Comparison of ENCODE assay signal across 1 cellular context in genomic region chr17:45032150-45032493, GRCh38.
TF ChIP-seq lines count a peak whose summit lies in the region.

No MANE protein-coding gene starts in this region.

TF ChIP-seq in IMR-90, 13 proteins besides CTCF, POLR2A, EP300 and RAD21:
- TF ChIP-seq NFE2L2 (IDR thresholded peaks at IDR 0.05; ENCODE audit: low read depth, low read length) (no peak), MAZ (IDR thresholded peaks at IDR 0.05; ENCODE audit: borderline replicate concordance, low read depth, low read length) (no peak), FOS (IDR thresholded peaks at IDR 0.05; ENCODE audit: low read depth, low read length) (no peak), RCOR1 (IDR thresholded peaks at IDR 0.05; ENCODE audit: insufficient replicate concordance, low read length) (no peak), RFX5 (IDR thresholded peaks at IDR 0.05; ENCODE audit: low read depth, low read length) (no peak), USF2 (IDR thresholded peaks at IDR 0.05; ENCODE audit: low read depth, low read length) (no peak), MAFK (IDR thresholded peaks at IDR 0.05; ENCODE audit: low read depth, low read length) (no peak), SMC3 (IDR thresholded peaks at IDR 0.05; ENCODE audit: low read depth, low read length) (no peak), CHD1 (IDR thresholded peaks at IDR 0.05; ENCODE audit: low read depth, low read length) (no peak), CEBPB (IDR thresholded peaks at IDR 0.05; ENCODE audit: low read depth, low read length) (no peak), MXI1 (IDR thresholded peaks at IDR 0.05; ENCODE audit: borderline replicate concordance, low read depth, low read length) (no peak), BHLHE40 (IDR thresholded peaks at IDR 0.05; ENCODE audit: low read depth, low read length) (no peak)
- TF ChIP-seq, protein P1, sequence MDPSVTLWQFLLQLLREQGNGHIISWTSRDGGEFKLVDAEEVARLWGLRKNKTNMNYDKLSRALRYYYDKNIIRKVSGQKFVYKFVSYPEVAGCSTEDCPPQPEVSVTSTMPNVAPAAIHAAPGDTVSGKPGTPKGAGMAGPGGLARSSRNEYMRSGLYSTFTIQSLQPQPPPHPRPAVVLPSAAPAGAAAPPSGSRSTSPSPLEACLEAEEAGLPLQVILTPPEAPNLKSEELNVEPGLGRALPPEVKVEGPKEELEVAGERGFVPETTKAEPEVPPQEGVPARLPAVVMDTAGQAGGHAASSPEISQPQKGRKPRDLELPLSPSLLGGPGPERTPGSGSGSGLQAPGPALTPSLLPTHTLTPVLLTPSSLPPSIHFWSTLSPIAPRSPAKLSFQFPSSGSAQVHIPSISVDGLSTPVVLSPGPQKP (IDR thresholded peaks at IDR 0.05; ENCODE audit: borderline replicate concordance, low read depth, low read length): no peak
